ENCODE assay signal across 8 cellular contexts in genomic region chr6:4017847-4018193, GRCh38.
DNase-seq lines count a peak whose midpoint lies in the region; ATAC-seq and TF ChIP-seq lines count a peak whose summit lies in the region.

No MANE protein-coding gene starts in this region.

- peak overlapping the region; percentile 84 for H3K4me2 ChIP-seq in smooth muscle cell

- intact Hi-C loops in Right ventricle myocardium superior (cut with DNase I): no loop called here

- H3K4me3 Mint-ChIP-seq in activated T-helper 17 cell treated with anti-CD3 and anti-CD28 coated beads, Interleukin-2, amount 50 U/mL, for 72 hours: peak overlapping the region; percentile 90

- H3F3A ChIP-seq in smooth muscle cell (ENCODE audit: low read depth): peaks cover 14% of the 10 kb centered on the region

- peak overlapping the region; percentile 79 for H2AFZ ChIP-seq in smooth muscle cell (ENCODE audit: low read depth)

- H3K36me3 Mint-ChIP-seq in activated T-helper 17 cell treated with anti-CD3 and anti-CD28 coated beads, Interleukin-2, amount 50 U/mL, for 72 hours (ENCODE audit: low read depth): peaks cover 47% of the 10 kb centered on the region

- peaks cover 38% of the 10 kb centered on the region for H3K4me1 Mint-ChIP-seq in activated T-helper 17 cell treated with anti-CD3 and anti-CD28 coated beads, Interleukin-2, amount 50 U/mL, for 72 hours

- ATAC-seq in Right ventricle myocardium superior (ENCODE audit: poor library complexity) (no peak), GM21576 (IDR thresholded peaks at IDR 0.05; ENCODE audit: unreplicated experiment) (no peak), GM19467 (IDR thresholded peaks at IDR 0.05; ENCODE audit: unreplicated experiment) (no peak)
- peak; percentile 12 for ATAC-seq in activated T-helper 17 cell treated with anti-CD3 and anti-CD28 coated beads, Interleukin-2, amount 50 U/mL, for 72 hours (replicated peaks)

- no peaks in the 10 kb centered on the region for H3K27me3 ChIP-seq in right atrium auricular region
- no peaks in the 10 kb centered on the region for H3K27me3 ChIP-seq in iPS-15b (ENCODE audit: control insufficient read depth, insufficient read depth, low read length)
- no peaks in the 10 kb centered on the region for H3K27me3 ChIP-seq in smooth muscle cell (ENCODE audit: low read depth)

- H3K27ac ChIP-seq in right atrium auricular region (peak overlapping the region; percentile 98 to 99), smooth muscle cell (ENCODE audit: low read depth) (peak overlapping the region; percentile 89)

- TF ChIP-seq CTCF in right atrium auricular region (IDR thresholded peaks at IDR 0.05): no peak
- no peak for TF ChIP-seq CTCF in smooth muscle cell (IDR thresholded peaks at IDR 0.05; ENCODE audit: borderline replicate concordance, insufficient read depth, poor library complexity, severe bottlenecking)

- DNase-seq in right atrium auricular region (ENCODE audit: low spot score): no peak
- no peak for DNase-seq in Right ventricle myocardium superior
- DNase-seq in NCI-H2029 treated with DMSO at 0.1 percent for 48 hours (lab: John Stamatoyannopoulos, UW): peak; percentile 74
- DNase-seq in smooth muscle cell (lab: John Stamatoyannopoulos, UW; ENCODE audit: unreplicated experiment): no peak

- H3K79me2 ChIP-seq in smooth muscle cell (ENCODE audit: low read depth): peaks cover 66% of the 10 kb centered on the region

- H3K9me3 ChIP-seq in right atrium auricular region: no peaks in the 10 kb centered on the region
- no peaks in the 10 kb centered on the region for H3K9me3 ChIP-seq in iPS-15b (ENCODE audit: control insufficient read depth, insufficient read depth, low read length)
- H3K9me3 ChIP-seq in smooth muscle cell (replicated peaks; ENCODE audit: low read depth): no peaks in the 10 kb centered on the region

- H3K4me3 ChIP-seq in right atrium auricular region (peak overlapping the region; percentile 73 to 74), iPS-15b (ENCODE audit: low read depth, low read length) (peak overlapping the region; percentile 83), smooth muscle cell (peak overlapping the region; percentile 67)

- no peaks in the 10 kb centered on the region for H3K27me3 Mint-ChIP-seq in activated T-helper 17 cell treated with anti-CD3 and anti-CD28 coated beads, Interleukin-2, amount 50 U/mL, for 72 hours

- H3K9ac ChIP-seq in iPS-15b (ENCODE audit: low read depth, low read length) (peak overlapping the region; percentile 80), smooth muscle cell (ENCODE audit: low read depth) (peak overlapping the region; percentile 86)

- peaks cover 19% of the 10 kb centered on the region for H4K20me1 ChIP-seq in smooth muscle cell (ENCODE audit: low read depth)

- peak overlapping the region; percentile 96 for H3K27ac Mint-ChIP-seq in activated T-helper 17 cell treated with anti-CD3 and anti-CD28 coated beads, Interleukin-2, amount 50 U/mL, for 72 hours

- 0% methylated on average over 8 of the region's 8 CpGs for WGBS in smooth muscle cell (ENCODE audit: low lambda C conversion rate)

- H3K4me1 ChIP-seq in right atrium auricular region (peaks cover 0 to 46% of the 10 kb centered on the region in 2 donors), iPS-15b (ENCODE audit: control insufficient read depth, insufficient read depth, low read length) (peaks cover 15% of the 10 kb centered on the region), smooth muscle cell (ENCODE audit: low read depth) (peaks cover 20% of the 10 kb centered on the region)

- H3K36me3 ChIP-seq in right atrium auricular region (no peaks in the 10 kb centered on the region), iPS-15b (ENCODE audit: control insufficient read depth, insufficient read depth, low read length) (no peaks in the 10 kb centered on the region), smooth muscle cell (ENCODE audit: low read depth) (no peaks in the 10 kb centered on the region)

- H3K9me3 Mint-ChIP-seq in activated T-helper 17 cell treated with anti-CD3 and anti-CD28 coated beads, Interleukin-2, amount 50 U/mL, for 72 hours: no peaks in the 10 kb centered on the region
